Comparison of ENCODE assay signal across 1 cellular context in genomic region chr19:6423499-6424189, GRCh38.
TF ChIP-seq lines count a peak whose summit lies in the region.

No MANE protein-coding gene starts in this region.

TF ChIP-seq in K562, 482 proteins besides CTCF, POLR2A, EP300 and RAD21 (continued from another document and continues in another):
- TF ChIP-seq MGA (IDR thresholded peaks at IDR 0.05): no peak
- TF ChIP-seq ZNF507 (tag; conservative IDR thresholded peaks at IDR 0.05): no peak
- TF ChIP-seq CHD7 (IDR thresholded peaks at IDR 0.05; ENCODE audit: low read depth, low read length): no peak
- no peak for TF ChIP-seq ZNF740 (CRISPR knock-in tag; IDR thresholded peaks at IDR 0.05)
- peak in 1 of 2 experiments; percentile 47; a peak in 1 of 4 replicates for TF ChIP-seq ZNF740 (tag; IDR thresholded peaks at IDR 0.05)
- TF ChIP-seq NR0B1 (IDR thresholded peaks at IDR 0.05; ENCODE audit: partially characterized antibody): no peak
- TF ChIP-seq BCOR (IDR thresholded peaks at IDR 0.05): no peak
- peak; percentile 38; the same call in 1 of the 2 replicates for TF ChIP-seq MXI1 (IDR thresholded peaks at IDR 0.05; ENCODE audit: low read depth, low read length)
- TF ChIP-seq SNAPC5 (CRISPR knock-in tag; IDR thresholded peaks at IDR 0.05): no peak
- no peak for TF ChIP-seq ETV5 (CRISPR knock-in tag; IDR thresholded peaks at IDR 0.05; ENCODE audit: low read depth)
- TF ChIP-seq ZNF699 (CRISPR knock-in tag; IDR thresholded peaks at IDR 0.05; ENCODE audit: insufficient replicate concordance): no peak
- TF ChIP-seq ZBTB2 (IDR thresholded peaks at IDR 0.05): no peak
